Comparison of ENCODE assay signal across 8 cellular contexts in the genomic region with DNA sequence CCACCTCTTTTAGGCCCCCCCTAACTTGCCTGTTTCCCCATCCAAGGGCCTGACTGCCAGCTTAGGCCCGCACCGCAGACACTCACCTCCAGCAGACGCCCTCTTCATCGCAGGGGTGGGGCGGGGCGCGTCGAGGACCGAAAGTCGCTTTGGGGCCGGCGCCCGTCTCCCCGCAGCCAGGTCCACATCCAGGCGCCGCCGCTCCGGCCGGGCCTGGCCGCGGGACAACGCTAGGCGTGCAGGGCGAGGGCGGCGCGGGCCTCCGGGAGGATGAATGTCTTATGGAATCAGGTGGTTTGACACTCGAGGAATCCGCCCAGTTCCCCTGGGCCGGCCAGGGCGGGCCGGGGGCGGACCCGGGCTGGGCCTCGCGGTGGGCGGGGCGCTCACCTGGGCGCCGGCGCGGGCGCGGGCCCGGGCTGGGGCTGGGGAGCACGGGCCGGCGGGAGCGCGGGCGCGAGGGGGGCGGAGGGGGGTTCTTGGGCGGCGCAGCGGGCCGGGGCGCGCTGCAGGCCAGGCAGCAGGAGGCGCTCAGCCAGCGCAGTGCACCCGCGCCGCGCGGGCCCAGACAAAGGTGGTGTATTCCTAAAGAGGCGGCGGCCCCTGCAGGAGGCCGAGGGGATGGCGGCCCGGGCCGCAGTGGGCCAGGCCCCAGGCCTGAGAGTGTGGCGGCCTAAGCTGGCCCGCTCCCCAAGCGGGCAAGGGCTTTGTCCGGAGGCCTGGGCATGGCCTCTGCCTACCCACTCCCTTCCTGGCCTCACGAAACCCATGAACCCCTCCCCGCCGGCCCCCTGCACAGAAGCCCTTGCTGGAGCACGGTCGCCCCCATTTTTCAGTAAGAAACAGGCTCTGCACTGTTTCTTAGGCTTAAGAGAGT.
DNase-seq lines count a peak whose midpoint lies in the region; ATAC-seq and TF ChIP-seq lines count a peak whose summit lies in the region.

No MANE protein-coding gene starts in this region.

- no peak overlapping the region for H3K27ac Mint-ChIP-seq in activated naive CD4-positive, alpha-beta T cell treated with anti-CD3 and anti-CD28 coated beads, Interleukin-2, amount 10 ng/mL, durations not matched to agents 7 days and 5 days

- peaks cover 12% of the 10 kb centered on the region for H3K27me3 Mint-ChIP-seq in activated naive CD4-positive, alpha-beta T cell treated with anti-CD3 and anti-CD28 coated beads, Interleukin-2, amount 10 ng/mL, durations not matched to agents 7 days and 5 days

- H3K4me3 Mint-ChIP-seq in activated naive CD4-positive, alpha-beta T cell treated with anti-CD3 and anti-CD28 coated beads, Interleukin-2, amount 10 ng/mL, durations not matched to agents 7 days and 5 days, result no peak overlapping the region

- peak; percentile 59 for ATAC-seq in HG03175 (IDR thresholded peaks at IDR 0.05; ENCODE audit: unreplicated experiment)
- peak; percentile 62 for ATAC-seq in Right ventricle myocardium superior (ENCODE audit: poor library complexity)
- ATAC-seq in GM21526 (IDR thresholded peaks at IDR 0.05; ENCODE audit: low FRiP score, unreplicated experiment), result no peak
- ATAC-seq in HG02870 (IDR thresholded peaks at IDR 0.05; ENCODE audit: unreplicated experiment), result no peak

- peak; percentile 66 for TF ChIP-seq CTCF in GM06990 (IDR thresholded peaks at IDR 0.05; ENCODE audit: insufficient read depth, low read length, poor library complexity, severe bottlenecking)

- no peaks in the 10 kb centered on the region for H3K9me3 Mint-ChIP-seq in activated naive CD4-positive, alpha-beta T cell treated with anti-CD3 and anti-CD28 coated beads, Interleukin-2, amount 10 ng/mL, durations not matched to agents 7 days and 5 days

- intact Hi-C loops in Right ventricle myocardium superior (cut with DNase I), result loop anchor here (2.0 to 10.0 kb wide), 2 partner anchors 16 to 132 kb away; no protein-coding TSS in a partner anchor
- intact Hi-C loops in posterior cingulate gyrus (cut with DNase I), result loop anchor here (5.0 kb wide), 1 partner anchor 135 kb away; no protein-coding TSS in a partner anchor

- CTCF ChIA-PET in activated naive CD4-positive, alpha-beta T cell treated with anti-CD3 and anti-CD28 coated beads, Interleukin-2, amount 10 ng/mL, durations not matched to agents 7 days and 5 days (lab: Charles Lee), result interaction anchor here (1.2 kb wide), 1 partner anchor 9 kb away, joined by 3 read pairs; no protein-coding TSS in a partner anchor

- no peaks in the 10 kb centered on the region for H3K36me3 ChIP-seq in GM06990 (ENCODE audit: control insufficient read depth, insufficient read depth, low read length)

- no peaks in the 10 kb centered on the region for H3K36me3 Mint-ChIP-seq in activated naive CD4-positive, alpha-beta T cell treated with anti-CD3 and anti-CD28 coated beads, Interleukin-2, amount 10 ng/mL, durations not matched to agents 7 days and 5 days

- H3K27me3 ChIP-seq in GM06990 (replicated peaks; ENCODE audit: control insufficient read depth, insufficient read depth, low read length), result no peaks in the 10 kb centered on the region; the same call in 1 of the 2 replicates

- DNase-seq in GM06990 (ENCODE audit: extremely low read depth, insufficient read length), result peak; percentile 78
- peak; percentile 56 to 77 for DNase-seq in NOMO-1 (lab: John Stamatoyannopoulos, UW; ENCODE audit: unreplicated experiment in 2 of 2)
- peak; percentile 72 for DNase-seq in activated naive CD4-positive, alpha-beta T cell treated with anti-CD3 and anti-CD28 coated beads, Interleukin-2, amount 10 ng/mL, durations not matched to agents 7 days and 5 days
- no peak for DNase-seq in Right ventricle myocardium superior
- peak in 9 of 10 donors; percentile 38 to 95 (median 64) for DNase-seq in posterior cingulate gyrus

- H3K4me3 ChIP-seq in GM06990 (replicated peaks; ENCODE audit: low read depth, low read length), result peak overlapping the region; percentile 14; the same call in 1 of the 2 replicates

- H3K4me1 Mint-ChIP-seq in activated naive CD4-positive, alpha-beta T cell treated with anti-CD3 and anti-CD28 coated beads, Interleukin-2, amount 10 ng/mL, durations not matched to agents 7 days and 5 days, result no peaks in the 10 kb centered on the region

Comparison
In these comparisons a context has a peak if more than half of its experiments do, and no peak if none do; other contexts are left out.
1. ATAC-seq: peak in HG03175 (single experiment) and Right ventricle myocardium superior (single experiment); none in GM21526 (single experiment) and HG02870 (single experiment).